In genomic region chr3:151382671-151383070, GRCh38 we compare ENCODE assay signal across 16 cellular contexts. TPM values are rescaled to one million over a fixed set of nuclear protein-coding genes. Genes with fewer than 3 reads are reported as not detected.
A peak's percentile ranks its signal among the peaks of the same experiment; 100 is the strongest.
DNase-seq lines count a peak whose midpoint lies in the region; ATAC-seq and TF ChIP-seq lines count a peak whose summit lies in the region.
"Had no signal": no experiment of that assay in that cellular context is flagged by ENCODE, and none has a peak within 500 bp of the region (broad histone marks: within the 10 kb centered on the region; RNA-seq: fewer than 3 reads in every experiment).

No MANE protein-coding gene starts in this region.

- no peak overlapping the region for H3K27ac ChIP-seq in GM23248
- no peak overlapping the region for H3K27ac ChIP-seq in prostate gland
- no peak overlapping the region for H3K27ac ChIP-seq in sigmoid colon
- H3K27ac ChIP-seq: neural progenitor cell, testis had no signal

- H4K20me1 ChIP-seq in GM23248 (ENCODE audit: insufficient read depth), result no peaks in the 10 kb centered on the region

- H3K36me3 Mint-ChIP-seq in activated T-cell treated with anti-CD3 and anti-CD28 coated beads, Interleukin-2, amount 50 U/mL, for 24 hours (ENCODE audit: low read depth), result no peaks in the 10 kb centered on the region
- H3K36me3 Mint-ChIP-seq: activated naive CD8-positive, alpha-beta T cell treated with anti-CD3 and anti-CD28 coated beads, Interleukin-2, amount 10 ng/mL, durations not matched to agents 7 days and 5 days had no signal

- no peak overlapping the region for H3K4me2 ChIP-seq in GM23248 (ENCODE audit: unreplicated experiment)
- H3K4me2 ChIP-seq: neural progenitor cell had no signal

- in situ Hi-C loops in GM23248 (cut with MboI), result no loop called here

- no peak for DNase-seq in GM23248
- DNase-seq in NOMO-1 treated with DMSO at 0.1 percent for 48 hours (lab: John Stamatoyannopoulos, UW; ENCODE audit: unreplicated experiment), result peak; percentile 82
- peak in 1 of 3 donors; percentile 15 for DNase-seq in mucosa of descending colon
- DNase-seq in prostate gland (ENCODE audit: low spot score), result no peak
- DNase-seq in activated T-cell treated with anti-CD3 and anti-CD28 coated beads, Interleukin-2, amount 50 U/mL, for 24 hours, result no peak
- DNase-seq in sigmoid colon, result no peak
- DNase-seq in T-helper 1 cell, result no peak
- DNase-seq: activated CD4-positive, alpha-beta T cell treated with anti-CD3 and anti-CD28 coated beads, Interleukin-2, amount 10 ng/mL, durations not matched to agents 24 days and 14 days; activated naive CD8-positive, alpha-beta T cell treated with anti-CD3 and anti-CD28 coated beads, Interleukin-2, amount 10 ng/mL, durations not matched to agents 7 days and 5 days; effector CD8-positive, alpha-beta T cell; MV-4-11; stimulated activated CD4-positive, alpha-beta T cell treated with anti-CD3 and anti-CD28 coated beads, Interleukin-2, amount 100 ng/mL, for 24 hours; testis had no signal

- H3K27me3 Mint-ChIP-seq in activated T-cell treated with anti-CD3 and anti-CD28 coated beads, Interleukin-2, amount 50 U/mL, for 24 hours, result peaks cover 3% of the 10 kb centered on the region
- H3K27me3 Mint-ChIP-seq: activated CD4-positive, alpha-beta T cell treated with anti-CD3 and anti-CD28 coated beads, Interleukin-2, amount 10 ng/mL, durations not matched to agents 24 days and 14 days; activated naive CD8-positive, alpha-beta T cell treated with anti-CD3 and anti-CD28 coated beads, Interleukin-2, amount 10 ng/mL, durations not matched to agents 7 days and 5 days had no signal

- H3K9me3 ChIP-seq in GM23248 (ENCODE audit: low read depth) (no peaks in the 10 kb centered on the region), mucosa of descending colon (no peaks in the 10 kb centered on the region), prostate gland (no peaks in the 10 kb centered on the region), sigmoid colon (no peaks in the 10 kb centered on the region)
- H3K9me3 ChIP-seq: testis had no signal

- H3K79me2 ChIP-seq in GM23248 (ENCODE audit: insufficient read depth), result no peaks in the 10 kb centered on the region

- no peak for TF ChIP-seq CTCF in mucosa of descending colon (IDR thresholded peaks at IDR 0.05)
- no peak for TF ChIP-seq CTCF in prostate gland (IDR thresholded peaks at IDR 0.05)
- TF ChIP-seq CTCF in sigmoid colon (IDR thresholded peaks at IDR 0.05), result no peak

- no peak overlapping the region for H3K9ac ChIP-seq in GM23248
- H3K9ac ChIP-seq: neural progenitor cell had no signal

- ATAC-seq in GM18858 (IDR thresholded peaks at IDR 0.05; ENCODE audit: unreplicated experiment) (peak; percentile 31), mucosa of descending colon (peak; percentile 95)
- ATAC-seq: Panc1 had no signal

- no peak overlapping the region for H3K4me3 Mint-ChIP-seq in activated T-cell treated with anti-CD3 and anti-CD28 coated beads, Interleukin-2, amount 50 U/mL, for 24 hours
- H3K4me3 Mint-ChIP-seq: activated CD4-positive, alpha-beta T cell treated with anti-CD3 and anti-CD28 coated beads, Interleukin-2, amount 10 ng/mL, durations not matched to agents 24 days and 14 days; activated naive CD8-positive, alpha-beta T cell treated with anti-CD3 and anti-CD28 coated beads, Interleukin-2, amount 10 ng/mL, durations not matched to agents 7 days and 5 days; neural progenitor cell had no signal

- intact Hi-C loops in mucosa of descending colon (cut with DNase I, micrococcal nuclease), result no loop called here
- intact Hi-C loops in prostate gland (cut with DNase I), result no loop called here
- intact Hi-C loops in sigmoid colon (cut with DNase I), result no loop called here

- H3K9me3 Mint-ChIP-seq in activated T-cell treated with anti-CD3 and anti-CD28 coated beads, Interleukin-2, amount 50 U/mL, for 24 hours, result no peaks in the 10 kb centered on the region
- H3K9me3 Mint-ChIP-seq: activated CD4-positive, alpha-beta T cell treated with anti-CD3 and anti-CD28 coated beads, Interleukin-2, amount 10 ng/mL, durations not matched to agents 24 days and 14 days; activated naive CD8-positive, alpha-beta T cell treated with anti-CD3 and anti-CD28 coated beads, Interleukin-2, amount 10 ng/mL, durations not matched to agents 7 days and 5 days; neural progenitor cell had no signal

- H3K4me3 ChIP-seq in GM23248 (no peak overlapping the region), mucosa of descending colon (no peak overlapping the region), prostate gland (no peak overlapping the region), sigmoid colon (no peak overlapping the region)
- H3K4me3 ChIP-seq: neural progenitor cell, testis had no signal

- peaks cover 8% of the 10 kb centered on the region; the same call in 1 of the 2 replicates for H3F3A ChIP-seq in GM23248 (ENCODE audit: insufficient read depth)

- TF ChIP-seq POLR2A in prostate gland (IDR thresholded peaks at IDR 0.05) (no peak), sigmoid colon (IDR thresholded peaks at IDR 0.05) (no peak)

- peaks cover 17% of the 10 kb centered on the region; the same call in 1 of the 2 replicates for H3K4me1 ChIP-seq in GM23248 (ENCODE audit: insufficient read depth)
- H3K4me1 ChIP-seq in mucosa of descending colon (ENCODE audit: low read depth), result peaks cover 10% of the 10 kb centered on the region
- no peaks in the 10 kb centered on the region for H3K4me1 ChIP-seq in prostate gland (replicated peaks)
- H3K4me1 ChIP-seq in sigmoid colon, result peaks cover 0 to 3% (median 0%) of the 10 kb centered on the region in 4 donors
- H3K4me1 ChIP-seq: neural progenitor cell had no signal

- H3K36me3 ChIP-seq in GM23248 (ENCODE audit: low read depth) (no peaks in the 10 kb centered on the region), mucosa of descending colon (ENCODE audit: low read depth) (no peaks in the 10 kb centered on the region), prostate gland (no peaks in the 10 kb centered on the region), sigmoid colon (no peaks in the 10 kb centered on the region)
- H3K36me3 ChIP-seq: neural progenitor cell had no signal

- 0 out of 2 replicates have a peak overlapping the region, but pooled peaks have one; percentile 13 for H2AFZ ChIP-seq in GM23248
- H2AFZ ChIP-seq: neural progenitor cell had no signal

- TF ChIP-seq EP300 in sigmoid colon (IDR thresholded peaks at IDR 0.05), result no peak

- no peaks in the 10 kb centered on the region for H3K9me2 ChIP-seq in GM23248 (ENCODE audit: insufficient read depth)

- peaks cover 4% of the 10 kb centered on the region for H3K4me1 Mint-ChIP-seq in activated T-cell treated with anti-CD3 and anti-CD28 coated beads, Interleukin-2, amount 50 U/mL, for 24 hours (ENCODE audit: low read depth)

- no peaks in the 10 kb centered on the region for H3K27me3 ChIP-seq in GM23248 (replicated peaks; ENCODE audit: insufficient read depth)
- H3K27me3 ChIP-seq in prostate gland (replicated peaks; ENCODE audit: insufficient read depth), result no peaks in the 10 kb centered on the region
- H3K27me3 ChIP-seq in sigmoid colon, result no peaks in the 10 kb centered on the region
- H3K27me3 ChIP-seq: neural progenitor cell, testis had no signal

- 91 to 96% methylated on average over 5 of the region's 5 CpGs for WGBS in GM23248 (ENCODE audit: low coverage in 1 of 2, low lambda C conversion rate in 2 of 2, missing lambda C conversion rate in 2 of 2), 2 experiments
- 90% methylated on average over 5 of the region's 5 CpGs for WGBS in prostate gland
- 27 to 55% methylated on average over 5 of the region's 5 CpGs for WGBS in sigmoid colon, 2 donors

- no peak overlapping the region for H3K27ac Mint-ChIP-seq in activated T-cell treated with anti-CD3 and anti-CD28 coated beads, Interleukin-2, amount 50 U/mL, for 24 hours
- H3K27ac Mint-ChIP-seq: activated CD4-positive, alpha-beta T cell treated with anti-CD3 and anti-CD28 coated beads, Interleukin-2, amount 10 ng/mL, durations not matched to agents 24 days and 14 days; activated naive CD8-positive, alpha-beta T cell treated with anti-CD3 and anti-CD28 coated beads, Interleukin-2, amount 10 ng/mL, durations not matched to agents 7 days and 5 days; neural progenitor cell had no signal

RNA-seq across cellular contexts. Expression of gene P2RY12, which starts 1.9 kb away (rescaled TPM):
- not detected in 2 replicates for total RNA-seq in GM23248 (2014; rRNA removed; shearing (Covaris generic))
- polyA plus RNA-seq in GM23248 (2016; fragmentation: Nextera tagmentation; extraction: Ambion mirVana) (not detected in 2 replicates), sigmoid colon (1 to 10 TPM in 2 of 3 donors, under 1 TPM in 1; 0.60 to 2.1 (median 1.5) TPM)
- total RNA-seq in mucosa of descending colon (1 to 10 TPM in 2 of 3 donors, under 1 TPM in 1; 0.32 to 3.4 (median 1.0) TPM), prostate gland (1 to 10 TPM in 1 of 2 donors, under 1 TPM in 1; 0.97 to 5.0 TPM), sigmoid colon (1 to 10 TPM; 1.7 to 9.3 (median 4.6) TPM)
- total RNA-seq: activated CD4-positive, alpha-beta T cell treated with anti-CD3 and anti-CD28 coated beads, Interleukin-2, amount 10 ng/mL, durations not matched to agents 24 days and 14 days; activated naive CD8-positive, alpha-beta T cell treated with anti-CD3 and anti-CD28 coated beads, Interleukin-2, amount 10 ng/mL, durations not matched to agents 7 days and 5 days; testis had no signal

RNA-seq across cellular contexts. Expression of gene P2RY13, which starts 53.3 kb away (rescaled TPM):
- total RNA-seq in GM23248 (2014; rRNA removed; shearing (Covaris generic)), result not detected in 2 replicates
- polyA plus RNA-seq in GM23248 (2016; fragmentation: Nextera tagmentation; extraction: Ambion mirVana) (not detected in 2 replicates), sigmoid colon (1 to 10 TPM in 2 of 3 donors, under 1 TPM in 1; 0.60 to 3.9 (median 3.0) TPM)
- total RNA-seq in mucosa of descending colon (1 to 10 TPM in 2 of 3 donors, under 1 TPM in 1; 0.29 to 1.9 (median 1.5) TPM), prostate gland (under 1 TPM; 0.28 to 0.73 TPM), sigmoid colon (1 to 10 TPM in 2 of 4 donors, under 1 TPM in 2; 0.28 to 2.3 (median 1.3) TPM)
- total RNA-seq: activated CD4-positive, alpha-beta T cell treated with anti-CD3 and anti-CD28 coated beads, Interleukin-2, amount 10 ng/mL, durations not matched to agents 24 days and 14 days; activated naive CD8-positive, alpha-beta T cell treated with anti-CD3 and anti-CD28 coated beads, Interleukin-2, amount 10 ng/mL, durations not matched to agents 7 days and 5 days had no signal
